In the genomic region with DNA sequence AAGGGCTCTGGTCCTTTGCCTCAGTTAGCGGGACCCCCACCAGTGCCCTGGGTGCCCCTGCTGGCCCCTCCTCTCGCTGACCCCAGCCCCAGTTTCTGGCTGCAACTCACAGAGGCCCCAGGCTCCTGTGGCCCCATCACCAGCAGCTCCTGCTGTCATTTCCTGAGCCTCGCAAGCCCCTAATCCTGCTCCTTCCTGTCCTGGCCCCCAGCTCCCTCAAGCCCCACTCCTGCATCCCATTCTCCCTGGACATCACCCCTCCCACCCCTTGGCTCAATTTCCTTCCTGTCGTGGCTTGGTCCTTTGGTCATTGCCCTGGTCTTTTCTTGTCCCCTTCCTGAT, we compare ENCODE assay signal across 14 cellular contexts. TPM values are rescaled to one million over a fixed set of nuclear protein-coding genes. Genes with fewer than 3 reads are reported as not detected.
DNase-seq lines count a peak whose midpoint lies in the region; ATAC-seq, FAIRE-seq and TF ChIP-seq lines count a peak whose summit lies in the region.
"Had no signal": no experiment of that assay in that cellular context is flagged by ENCODE, and none has a peak within 500 bp of the region (broad histone marks: within the 10 kb centered on the region; RNA-seq: fewer than 3 reads in every experiment).

No MANE protein-coding gene starts in this region.

- peak overlapping the region in 4 of 6 donors; percentile 60 to 92 (median 80) for H3K27ac Mint-ChIP-seq in naive B cell
- no peak overlapping the region for H3K27ac Mint-ChIP-seq in osteocyte (ENCODE audit: unreplicated experiment)

- no peak for TF ChIP-seq RAD21 in K562 (CRISPR knock-in tag; conservative IDR thresholded peaks at IDR 0.05 in 1 of 2, IDR thresholded peaks at IDR 0.05 in 1 of 2)

- H3K27me3 Mint-ChIP-seq in naive B cell: peaks cover 0 to 10% (median 0%) of the 10 kb centered on the region in 3 donors
- no peaks in the 10 kb centered on the region for H3K27me3 Mint-ChIP-seq in osteocyte (ENCODE audit: unreplicated experiment)
- H3K27me3 Mint-ChIP-seq: activated B cell treated with CpG ODN at 0.5 μM for 24 hours had no signal

- peaks cover 64 to 86% (median 80%) of the 10 kb centered on the region in 3 donors for H3K4me1 Mint-ChIP-seq in naive B cell
- peaks cover 43% of the 10 kb centered on the region for H3K4me1 Mint-ChIP-seq in osteocyte (ENCODE audit: unreplicated experiment)

- H3K9me3 Mint-ChIP-seq in naive B cell: no peaks in the 10 kb centered on the region
- H3K9me3 Mint-ChIP-seq in osteocyte (ENCODE audit: unreplicated experiment): no peaks in the 10 kb centered on the region
- H3K9me3 Mint-ChIP-seq: activated B cell treated with CpG ODN at 0.5 μM for 24 hours had no signal

- intact Hi-C loops in breast epithelium (cut with DNase I; ENCODE audit: low total_unique reads): no loop called here
- intact Hi-C loops in mammary epithelial cell (cut with micrococcal nuclease): no loop called here
- intact Hi-C loops in K562 (cut with micrococcal nuclease): no loop called here

- H3K4me3 ChIP-seq in breast epithelium (peak overlapping the region in 1 of 3 donors; percentile 11), mammary epithelial cell (replicated peaks in 1 of 3; ENCODE audit: insufficient read depth in 1 of 3, low read depth in 2 of 3, low read length in 3 of 3) (no peak overlapping the region), K562 (no peak overlapping the region), thymus (ENCODE audit: low read length) (no peak overlapping the region)
- H3K4me3 ChIP-seq: thoracic aorta had no signal

- dilution Hi-C loops in mammary epithelial cell (cut with HindIII; ENCODE audit: low sequenced_read_pairs): loop anchor here (5.0 kb wide), 1 partner anchor 52 kb away; no protein-coding TSS in a partner anchor

- H3K27me3 ChIP-seq in breast epithelium: no peaks in the 10 kb centered on the region
- peaks cover 3% of the 10 kb centered on the region for H3K27me3 ChIP-seq in mammary epithelial cell (ENCODE audit: insufficient read depth, low read length)
- no peaks in the 10 kb centered on the region for H3K27me3 ChIP-seq in K562 (ENCODE audit: control insufficient read depth in 2 of 2, insufficient read depth in 2 of 2, low read length in 2 of 2)
- H3K27me3 ChIP-seq in thymus (ENCODE audit: control insufficient read depth, insufficient read depth): no peaks in the 10 kb centered on the region

- CTCF ChIA-PET in mammary epithelial cell (lab: Charles Lee; ENCODE audit: low non-redundant PET) (no interaction called here), K562 (lab: Yijun Ruan, JAX; ENCODE audit: low intra/inter-chr PET ratio) (no interaction called here)

- H3K36me3 ChIP-seq in breast epithelium (no peaks in the 10 kb centered on the region), mammary epithelial cell (ENCODE audit: insufficient read depth, low read length) (no peaks in the 10 kb centered on the region), K562 (ENCODE audit: control insufficient read depth, insufficient read depth, low read length) (peaks cover 28% of the 10 kb centered on the region; the same call in 2 of the 3 replicates), thymus (ENCODE audit: control insufficient read depth, insufficient read depth) (no peaks in the 10 kb centered on the region)
- H3K36me3 ChIP-seq: thoracic aorta had no signal

- H3K9me1 ChIP-seq in K562 (ENCODE audit: control insufficient read depth, insufficient read depth, low read length): peaks cover 5% of the 10 kb centered on the region

- BruUV-seq in mammary epithelial cell (replicated peaks; lab: Mats Ljungman, UMichigan): no TSS peak
- no TSS peak for BruUV-seq in K562 (replicated peaks; lab: Mats Ljungman, UMichigan)

- DNase-seq in breast epithelium (ENCODE audit: low spot score in 2 of 2): no peak
- no peak for DNase-seq in mammary epithelial cell
- DNase-seq in K562 (ENCODE audit: extremely low read depth in 1 of 4, low spot score in 3 of 4): no peak
- no peak for DNase-seq in naive B cell
- DNase-seq in frontal cortex (ENCODE audit: low spot score in 2 of 2): no peak
- no peak for DNase-seq in osteocyte (ENCODE audit: extremely low spot score, unreplicated experiment)
- DNase-seq: activated B cell treated with CpG ODN at 0.5 μM for 24 hours; MM.1S; NCI-H2227 treated with DMSO at 0.1 percent for 48 hours; stimulated activated CD4-positive, alpha-beta T cell treated with anti-CD3 and anti-CD28 coated beads, Interleukin-4, amount 100 ng/mL, for 1 hour had no signal

- H3K4me2 ChIP-seq in mammary epithelial cell (ENCODE audit: insufficient read depth, low read depth, low read length): no peak overlapping the region
- no peak overlapping the region; the same call in none of the 2 replicates for H3K4me2 ChIP-seq in K562 (ENCODE audit: insufficient read depth, low read length)

- no peaks in the 10 kb centered on the region for H3K9me3 ChIP-seq in breast epithelium
- no peaks in the 10 kb centered on the region for H3K9me3 ChIP-seq in mammary epithelial cell (replicated peaks; ENCODE audit: insufficient read depth, low read length)
- no peaks in the 10 kb centered on the region for H3K9me3 ChIP-seq in K562 (replicated peaks; ENCODE audit: control insufficient read depth, insufficient read depth, low read depth, low read length)
- no peaks in the 10 kb centered on the region for H3K9me3 ChIP-seq in thymus (ENCODE audit: control insufficient read depth)
- H3K9me3 ChIP-seq: thoracic aorta had no signal

- no peak for TF ChIP-seq EP300 in K562 (IDR thresholded peaks at IDR 0.05; ENCODE audit: low read length)

- in situ Hi-C loops in mammary epithelial cell (cut with MboI; ENCODE audit: low sequenced_read_pairs in 2 of 2) (no loop called here), K562 (cut with MboI) (no loop called here)

- 45% methylated on average over 3 of the region's 4 CpGs for WGBS in mammary epithelial cell (ENCODE audit: low coverage, missing lambda C conversion rate)
- WGBS in K562 (ENCODE audit: insufficient coverage, low coverage, missing lambda C conversion rate): 8% methylated on average over 3 of the region's 4 CpGs
- 85% methylated on average over 4 of the region's 4 CpGs for WGBS in thymus

- H3K36me3 Mint-ChIP-seq in naive B cell (peaks cover 0 to 8% of the 10 kb centered on the region in 2 donors), osteocyte (ENCODE audit: unreplicated experiment) (no peaks in the 10 kb centered on the region)

- H3K9ac ChIP-seq in mammary epithelial cell (ENCODE audit: insufficient read depth, low read length) (no peak overlapping the region), K562 (ENCODE audit: insufficient read depth in 1 of 2, low read depth in 2 of 2, low read length in 2 of 2) (peak overlapping the region; percentile 9 to 72; a peak in 3 of 4 replicates)

- TF ChIP-seq POLR2A in breast epithelium (IDR thresholded peaks at IDR 0.05) (no peak), K562 (conservative IDR thresholded peaks at IDR 0.05) (no peak)

- H3K27ac ChIP-seq in breast epithelium (peak overlapping the region; percentile 15 to 85), mammary epithelial cell (ENCODE audit: insufficient read depth, low read depth, low read length) (no peak overlapping the region), K562 (ENCODE audit: extremely low read depth, low read depth, low read length) (peak overlapping the region; percentile 54; the same call in 2 of the 3 replicates), thymus (ENCODE audit: low read depth) (peak overlapping the region; percentile 61)

- ATAC-seq in K562 (no peak), naive B cell (ENCODE audit: low read depth in 2 of 2) (no peak), HG02981 (IDR thresholded peaks at IDR 0.05; ENCODE audit: unreplicated experiment) (no peak)

- no peak for TF ChIP-seq CTCF in breast epithelium (IDR thresholded peaks at IDR 0.05)
- TF ChIP-seq CTCF in mammary epithelial cell (conservative IDR thresholded peaks at IDR 0.05 in 1 of 2, IDR thresholded peaks at IDR 0.05 in 1 of 2; ENCODE audit: extremely low read depth in 1 of 2, insufficient read depth in 1 of 2, low read depth in 1 of 2, low read length in 2 of 2): no peak
- TF ChIP-seq CTCF in K562 (IDR thresholded peaks at IDR 0.05 in 2 of 3, conservative IDR thresholded peaks at IDR 0.05 in 1 of 3; ENCODE audit: insufficient read depth in 2 of 3, low read depth in 1 of 3, low read length in 3 of 3): no peak
- no peak for TF ChIP-seq CTCF in osteocyte (IDR thresholded peaks at IDR 0.05)

- H4K20me1 ChIP-seq in mammary epithelial cell (ENCODE audit: insufficient read depth, low read length) (no peaks in the 10 kb centered on the region), K562 (replicated peaks; ENCODE audit: control insufficient read depth, insufficient read depth, low read length) (peaks cover 42% of the 10 kb centered on the region)

- H3K4me3 Mint-ChIP-seq in naive B cell (no peak overlapping the region), osteocyte (ENCODE audit: unreplicated experiment) (no peak overlapping the region)
- H3K4me3 Mint-ChIP-seq: activated B cell treated with CpG ODN at 0.5 μM for 24 hours had no signal

- POLR2A ChIA-PET in K562 (lab: Yijun Ruan, JAX): interaction anchor here (0.8 to 1.4 kb wide), 6 partner anchors 13 to 266 kb away, joined by 3 to 6 read pairs (median 4); no protein-coding TSS in a partner anchor

- H3K4me1 ChIP-seq in breast epithelium (no peaks in the 10 kb centered on the region), mammary epithelial cell (ENCODE audit: insufficient read depth, low read length) (peaks cover 5% of the 10 kb centered on the region), K562 (replicated peaks in 1 of 2; ENCODE audit: control insufficient read depth in 2 of 2, insufficient read depth in 2 of 2, low read length in 2 of 2) (peaks cover 34 to 50% of the 10 kb centered on the region in 2 experiments), thymus (ENCODE audit: control insufficient read depth, insufficient read depth, low read length) (peaks cover 35% of the 10 kb centered on the region)

- FAIRE-seq in K562 (lab: Jason Lieb, UNC) (no peak), frontal cortex (lab: Jason Lieb, UNC) (no peak)

- H3K79me2 ChIP-seq in mammary epithelial cell (ENCODE audit: insufficient read depth, low read length) (no peaks in the 10 kb centered on the region), K562 (ENCODE audit: control insufficient read depth, insufficient read depth, low read length) (peaks cover 60% of the 10 kb centered on the region)

- H2AFZ ChIP-seq in mammary epithelial cell (ENCODE audit: low read depth, low read length) (no peak overlapping the region), K562 (ENCODE audit: low read depth, low read length) (no peak overlapping the region)

RNA-seq across cellular contexts. Expression of gene TNFRSF1B, which starts 8.6 kb away (rescaled TPM):
- total RNA-seq in breast epithelium: 10 to 100 TPM; 25.0 to 48.8 (median 35.1) TPM
- under 1 TPM; under 0.01 to 0.09 TPM for total RNA-seq in mammary epithelial cell
- 0.08 TPM for polyA plus RNA-seq in mammary epithelial cell
- polyA minus RNA-seq in mammary epithelial cell: not detected
- total RNA-seq in K562 (2011; cell fraction: chromatin; rRNA removed; ENCODE audit: low replicate concordance): 26.1 and 74.5 TPM in 2 replicates
- total RNA-seq in K562 (2011; cell fraction: nucleolus; rRNA removed): 83.4 and 97.6 TPM in 2 replicates
- 68.4 and 69.2 TPM in 2 replicates for total RNA-seq in K562 (2011; cell fraction: nucleoplasm; rRNA removed)
- 40.8 and 54.1 TPM in 2 replicates for total RNA-seq in K562 (2014; rRNA removed)
- total RNA-seq in K562 (2014; rRNA removed; fragmentation: Illumina TruSeq; extraction: Trizol): 17.5 and 22.7 TPM in 2 replicates
- total RNA-seq in K562 (2015; rRNA removed; fragmentation: Illumina TruSeq; extraction: Trizol): 21.7 and 23.1 TPM in 2 replicates
- 91.3 and 91.6 TPM in 2 replicates for total RNA-seq in K562 (2021)
- 36.0 and 48.1 TPM in 2 replicates for polyA plus RNA-seq in K562 (2011; rRNA removed)
- 54.9 and 115 TPM in 2 replicates for polyA plus RNA-seq in K562 (2011; cell fraction: cytosol; rRNA removed)
- 12.4 and 19.5 TPM in 2 replicates for polyA plus RNA-seq in K562 (2011; cell fraction: nucleus; rRNA removed)
- 37.7 and 41.4 TPM in 2 replicates for polyA plus RNA-seq in K562 (2012)
- polyA plus RNA-seq in K562 (2014; fragmentation: Illumina TruSeq; extraction: Trizol): 40.9 and 48.0 TPM in 2 replicates
- 1 to 10 TPM; 8.8 to 9.0 TPM for polyA plus RNA-seq in K562 (2014; fragmentation: Nextera tagmentation; extraction: Ambion mirVana)
- polyA plus RNA-seq in K562 (2014; rRNA removed): 43.7 and 47.2 TPM in 2 replicates
- 19.0 and 26.6 TPM in 2 replicates for polyA minus RNA-seq in K562 (2011; rRNA and poly(A)+ RNA removed)
- polyA minus RNA-seq in K562 (2011; cell fraction: cytosol; rRNA and poly(A)+ RNA removed): 46.3 and 70.4 TPM in 2 replicates
- polyA minus RNA-seq in K562 (2011; cell fraction: nucleus; rRNA and poly(A)+ RNA removed): 13.3 and 24.2 TPM in 2 replicates
- 10 to 100 TPM; 29.0 to 54.0 (median 42.7) TPM for polyA plus RNA-seq in naive B cell (ENCODE audit: low read depth in 6 of 6)
- polyA plus RNA-seq in thymus: 35.4 TPM
- total RNA-seq in frontal cortex: 2.0 TPM
- total RNA-seq in osteocyte: 3.7 and 7.4 TPM in 2 replicates
- total RNA-seq: RPMI7951 had no signal

RNA-seq across cellular contexts. Expression of gene VPS13D, which starts 54.4 kb away (rescaled TPM):
- 100 to 1,000 TPM in 1 of 3 donors, 10 to 100 TPM in 2; 73.9 to 115 (median 96.4) TPM for total RNA-seq in breast epithelium
- total RNA-seq in mammary epithelial cell: 10 to 100 TPM; 57.3 to 64.7 TPM
- polyA plus RNA-seq in mammary epithelial cell: 15.2 TPM
- 73.6 TPM for polyA minus RNA-seq in mammary epithelial cell
- 242 and 510 TPM in 2 replicates for total RNA-seq in K562 (2011; cell fraction: chromatin; rRNA removed; ENCODE audit: low replicate concordance)
- 134 and 184 TPM in 2 replicates for total RNA-seq in K562 (2011; cell fraction: nucleolus; rRNA removed)
- total RNA-seq in K562 (2011; cell fraction: nucleoplasm; rRNA removed): 201 and 203 TPM in 2 replicates
- 31.7 and 34.0 TPM in 2 replicates for total RNA-seq in K562 (2014; rRNA removed)
- total RNA-seq in K562 (2014; rRNA removed; fragmentation: Illumina TruSeq; extraction: Trizol): 46.5 and 48.1 TPM in 2 replicates
- total RNA-seq in K562 (2015; rRNA removed; fragmentation: Illumina TruSeq; extraction: Trizol): 36.6 and 38.5 TPM in 2 replicates
- 47.2 and 50.0 TPM in 2 replicates for total RNA-seq in K562 (2021)
- 50.3 and 51.5 TPM in 2 replicates for polyA plus RNA-seq in K562 (2011; rRNA removed)
- polyA plus RNA-seq in K562 (2011; cell fraction: cytosol; rRNA removed): 24.7 and 32.9 TPM in 2 replicates
- polyA plus RNA-seq in K562 (2011; cell fraction: nucleus; rRNA removed): 80.4 and 87.5 TPM in 2 replicates
- polyA plus RNA-seq in K562 (2012): 21.3 and 30.8 TPM in 2 replicates
- 41.3 and 46.6 TPM in 2 replicates for polyA plus RNA-seq in K562 (2014; fragmentation: Illumina TruSeq; extraction: Trizol)
- polyA plus RNA-seq in K562 (2014; fragmentation: Nextera tagmentation; extraction: Ambion mirVana): 10 to 100 TPM in 1 of 2 experiments, 1 to 10 TPM in 1; 6.1 to 13.9 TPM
- 37.2 and 41.3 TPM in 2 replicates for polyA plus RNA-seq in K562 (2014; rRNA removed)
- polyA minus RNA-seq in K562 (2011; rRNA and poly(A)+ RNA removed): 105 and 124 TPM in 2 replicates
- polyA minus RNA-seq in K562 (2011; cell fraction: cytosol; rRNA and poly(A)+ RNA removed): 40.4 and 42.1 TPM in 2 replicates
- polyA minus RNA-seq in K562 (2011; cell fraction: nucleus; rRNA and poly(A)+ RNA removed): 107 and 189 TPM in 2 replicates
- polyA plus RNA-seq in naive B cell (ENCODE audit: low read depth in 6 of 6): 10 to 100 TPM in 4 of 6 donors, 1 to 10 TPM in 2; 7.6 to 14.6 (median 11.8) TPM
- polyA plus RNA-seq in thymus: 21.7 TPM
- total RNA-seq in frontal cortex: 34.6 TPM
- total RNA-seq in osteocyte: 41.1 and 45.3 TPM in 2 replicates
